7 cellular contexts compared by ENCODE assay signal in the genomic region with DNA sequence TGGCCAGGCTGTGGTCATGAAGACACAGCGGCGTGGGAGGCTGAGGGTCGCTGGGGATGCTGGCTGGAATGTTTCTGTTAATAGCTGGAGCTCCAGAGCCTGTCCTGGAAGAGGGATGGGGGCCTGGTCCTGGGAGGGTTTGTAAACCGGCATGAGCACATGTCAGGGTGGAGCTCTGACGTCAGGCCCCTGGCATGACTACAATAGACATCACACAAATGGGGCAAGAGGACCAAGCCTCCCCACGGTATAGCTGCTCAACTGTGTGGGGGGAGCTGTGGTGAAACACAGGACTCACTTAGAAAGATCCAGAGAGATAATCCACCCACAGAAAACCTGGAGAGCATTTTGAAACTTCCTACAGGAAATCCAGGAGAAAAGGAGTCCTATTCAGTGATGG.
DNase-seq lines count a peak whose midpoint lies in the region; ATAC-seq, FAIRE-seq and TF ChIP-seq lines count a peak whose summit lies in the region.
"Not testable (repeated sequence)": the region's sequence is repeated elsewhere in the genome, so short reads cannot be mapped to it uniquely, and the experiment has no call there.

No MANE protein-coding gene starts in this region.

- TF ChIP-seq CTCF in gastroesophageal sphincter (IDR thresholded peaks at IDR 0.05); hepatocyte (IDR thresholded peaks at IDR 0.05; ENCODE audit: poor library complexity); omental fat pad (IDR thresholded peaks at IDR 0.05): not testable (repeated sequence)

- H3K4me2 ChIP-seq in GM23248 (ENCODE audit: unreplicated experiment); hepatocyte: not testable (repeated sequence)

- H3K79me2 ChIP-seq in GM23248 (ENCODE audit: insufficient read depth); hepatocyte: not testable (repeated sequence)

- not testable (repeated sequence) for H3K27ac ChIP-seq in GM23248
- peak overlapping the region in 3 of 4 donors; percentile 64 to 72 (median 68) for H3K27ac ChIP-seq in gastroesophageal sphincter
- H3K27ac ChIP-seq in hepatocyte, result peak overlapping the region; percentile 37
- peak overlapping the region; percentile 55 for H3K27ac ChIP-seq in stomach smooth muscle (ENCODE audit: low read length)

- H3K9ac ChIP-seq in GM23248; adipocyte (ENCODE audit: low read length); stomach smooth muscle (ENCODE audit: low read length in 2 of 2): not testable (repeated sequence)

- not testable (repeated sequence) for H3K36me3 ChIP-seq in GM23248 (ENCODE audit: low read depth); adipocyte (ENCODE audit: control insufficient read depth, insufficient read depth, low read length, severe bottlenecking); gastroesophageal sphincter; hepatocyte (replicated peaks; ENCODE audit: insufficient read depth, low read depth); stomach smooth muscle (ENCODE audit: control insufficient read depth in 2 of 2, insufficient read depth in 2 of 2, low read length in 2 of 2)

- FAIRE-seq in endometrium (lab: Jason Lieb, UNC), result peak; percentile 4

- not testable (repeated sequence) for H3F3A ChIP-seq in GM23248 (ENCODE audit: insufficient read depth)

- TF ChIP-seq POLR2A in gastroesophageal sphincter (IDR thresholded peaks at IDR 0.05), result not testable (repeated sequence)

- not testable (repeated sequence) for H3K4me3 ChIP-seq in GM23248; adipocyte (ENCODE audit: low read length); gastroesophageal sphincter; hepatocyte; stomach smooth muscle (ENCODE audit: low read length in 2 of 2)

- not testable (repeated sequence) for TF ChIP-seq EP300 in gastroesophageal sphincter (IDR thresholded peaks at IDR 0.05)

- H3K27me3 ChIP-seq in GM23248 (replicated peaks; ENCODE audit: insufficient read depth); adipocyte (replicated peaks; ENCODE audit: control insufficient read depth, insufficient read depth, low read length); gastroesophageal sphincter; hepatocyte; stomach smooth muscle (ENCODE audit: control insufficient read depth in 1 of 2, insufficient read depth in 2 of 2, low read length in 2 of 2): not testable (repeated sequence)

- WGBS in GM23248 (ENCODE audit: low coverage in 1 of 2, low lambda C conversion rate in 2 of 2, missing lambda C conversion rate in 2 of 2), 2 experiments, result 16 to 26% methylated on average over 4 to 6 of the region's 6 CpGs
- WGBS in gastroesophageal sphincter (ENCODE audit: low coverage in 1 of 2), 2 donors, result 7 to 11% methylated on average over 3 of the region's 6 CpGs
- 55% methylated on average over 6 of the region's 6 CpGs for WGBS in hepatocyte (ENCODE audit: low lambda C conversion rate, missing lambda C conversion rate)

- DNase-seq in GM23248 (peak; percentile 76), adipocyte (ENCODE audit: low read depth) (peak; percentile 17), omental fat pad (ENCODE audit: low spot score) (peak; percentile 42)
- not testable (repeated sequence) for DNase-seq in hepatocyte (ENCODE audit: low spot score)

- ATAC-seq in gastroesophageal sphincter, result peak; percentile 90
- ATAC-seq in omental fat pad (ENCODE audit: low FRiP score), result peak; percentile 75

- H4K20me1 ChIP-seq in GM23248 (ENCODE audit: insufficient read depth); hepatocyte (ENCODE audit: insufficient read depth, poor library complexity, severe bottlenecking): not testable (repeated sequence)

- in situ Hi-C loops in GM23248 (cut with MboI), result not testable (repeated sequence)

- H3K9me2 ChIP-seq in GM23248 (ENCODE audit: insufficient read depth); hepatocyte (replicated peaks; ENCODE audit: insufficient read depth): not testable (repeated sequence)

- H2AFZ ChIP-seq in GM23248, hepatocyte: not testable (repeated sequence)

- not testable (repeated sequence) for H3K9me3 ChIP-seq in GM23248 (ENCODE audit: low read depth); adipocyte (ENCODE audit: control insufficient read depth, low read length); gastroesophageal sphincter; hepatocyte (ENCODE audit: low read depth); stomach smooth muscle (ENCODE audit: control insufficient read depth in 2 of 2, low read length in 2 of 2)

- not testable (repeated sequence) for H3K4me1 ChIP-seq in GM23248 (ENCODE audit: insufficient read depth); adipocyte (ENCODE audit: control insufficient read depth, insufficient read depth, low read length); hepatocyte (ENCODE audit: insufficient read depth)
- H3K4me1 ChIP-seq in gastroesophageal sphincter (peaks cover 0 to 12% (median 3%) of the 10 kb centered on the region in 3 donors), stomach smooth muscle (ENCODE audit: control insufficient read depth, insufficient read depth, low read length) (peaks cover 18% of the 10 kb centered on the region)
